In genomic region chr10:44715081-44715480, GRCh38 we compare ENCODE assay signal across 28 cellular contexts.
A peak's percentile ranks its signal among the peaks of the same experiment; 100 is the strongest.
DNase-seq lines count a peak whose midpoint lies in the region; ATAC-seq and TF ChIP-seq lines count a peak whose summit lies in the region.
"Had no signal": no experiment of that assay in that cellular context is flagged by ENCODE, and none has a peak within 500 bp of the region (broad histone marks: within the 10 kb centered on the region; RNA-seq: fewer than 3 reads in every experiment).

No MANE protein-coding gene starts in this region.

- H3K4me2 ChIP-seq in SK-N-SH, result peak overlapping the region; percentile 32
- H3K4me2 ChIP-seq: GM23338, smooth muscle cell had no signal

- H3K4me1 Mint-ChIP-seq in activated CD4-positive, alpha-beta memory T cell treated with anti-CD3 and anti-CD28 coated beads, Interleukin-2, amount 10 ng/mL, durations not matched to agents 7 days and 5 days, result no peaks in the 10 kb centered on the region
- H3K4me1 Mint-ChIP-seq: activated naive CD4-positive, alpha-beta T cell treated with anti-CD3 and anti-CD28 coated beads, Interleukin-2, amount 10 ng/mL, durations not matched to agents 7 days and 5 days; GM23338; stimulated activated memory B cell treated with anti-CD40 and anti-IgM and Interleukin-4, amounts not matched to agents 10 μg/mL and 1 μg/mL and 100 μg/mL, for 72 hours; WTC11 had no signal

- TF ChIP-seq CTCF in BJ (IDR thresholded peaks at IDR 0.05; ENCODE audit: insufficient read depth, low read depth, low read length) (no peak), SK-N-SH (IDR thresholded peaks at IDR 0.05) (no peak), fibroblast of mammary gland (conservative IDR thresholded peaks at IDR 0.05; ENCODE audit: control insufficient read depth, insufficient read depth, low read depth, low read length) (no peak), GM10266 (IDR thresholded peaks at IDR 0.05; ENCODE audit: control insufficient read depth, insufficient read depth, low read depth, missing control alignments) (no peak)

- DNase-seq in BJ (ENCODE audit: low read depth) (peak; percentile 69), SK-N-SH (no peak), fibroblast of mammary gland (ENCODE audit: low read depth) (peak; percentile 75), renal cortical epithelial cell (ENCODE audit: low read depth) (peak; percentile 88), GM10266 (ENCODE audit: extremely low spot score) (no peak), NCI-H146 (lab: John Stamatoyannopoulos, UW) (no peak)
- DNase-seq in activated CD4-positive, alpha-beta memory T cell treated with anti-CD3 and anti-CD28 coated beads, Interleukin-2, amount 10 ng/mL, durations not matched to agents 7 days and 5 days, result no peak
- DNase-seq: activated CD4-positive, alpha-beta T cell treated with anti-CD3 and anti-CD28 coated beads, Interleukin-2, amount 50 U/mL, for 1 hour; activated naive CD4-positive, alpha-beta T cell treated with anti-CD3 and anti-CD28 coated beads, Interleukin-2, amount 10 ng/mL, durations not matched to agents 7 days and 5 days; aorta; gastrocnemius medialis; kidney; MM.1S; NCI-H1417 treated with DMSO at 0.1 percent for 48 hours; NCI-H2107; NCI-H446 treated with DMSO at 0.1 percent for 48 hours; Right ventricle myocardium superior; stimulated activated CD4-positive, alpha-beta T cell treated with anti-CD3 and anti-CD28 coated beads, Interleukin-2, amount 100 ng/mL, for 24 hours; SW 1271; T1000 had no signal

- CTCF ChIA-PET in BJ (lab: Yijun Ruan, JAX) (interaction anchor here (0.6 to 2.1 kb wide), 3 partner anchors 31 to 328 kb away, joined by 3 to 8 read pairs (median 4); no protein-coding TSS in a partner anchor), SK-N-SH (lab: Yijun Ruan, JAX) (no interaction called here)
- CTCF ChIA-PET in activated CD4-positive, alpha-beta memory T cell treated with anti-CD3 and anti-CD28 coated beads, Interleukin-2, amount 10 ng/mL, durations not matched to agents 7 days and 5 days (lab: Charles Lee), result no interaction called here

- no peak for TF ChIP-seq EP300 in SK-N-SH (IDR thresholded peaks at IDR 0.05; ENCODE audit: borderline replicate concordance in 1 of 2, low read depth in 1 of 2, low read length in 1 of 2)

- no peaks in the 10 kb centered on the region for H3K27me3 Mint-ChIP-seq in activated CD4-positive, alpha-beta memory T cell treated with anti-CD3 and anti-CD28 coated beads, Interleukin-2, amount 10 ng/mL, durations not matched to agents 7 days and 5 days
- H3K27me3 Mint-ChIP-seq: activated naive CD4-positive, alpha-beta T cell treated with anti-CD3 and anti-CD28 coated beads, Interleukin-2, amount 10 ng/mL, durations not matched to agents 7 days and 5 days; stimulated activated memory B cell treated with anti-CD40 and anti-IgM and Interleukin-4, amounts not matched to agents 10 μg/mL and 1 μg/mL and 100 μg/mL, for 72 hours had no signal

- no peaks in the 10 kb centered on the region for H3K36me3 Mint-ChIP-seq in activated CD4-positive, alpha-beta memory T cell treated with anti-CD3 and anti-CD28 coated beads, Interleukin-2, amount 10 ng/mL, durations not matched to agents 7 days and 5 days (ENCODE audit: low read depth)
- H3K36me3 Mint-ChIP-seq: activated naive CD4-positive, alpha-beta T cell treated with anti-CD3 and anti-CD28 coated beads, Interleukin-2, amount 10 ng/mL, durations not matched to agents 7 days and 5 days; stimulated activated memory B cell treated with anti-CD40 and anti-IgM and Interleukin-4, amounts not matched to agents 10 μg/mL and 1 μg/mL and 100 μg/mL, for 72 hours; WTC11 had no signal

- H3K27me3 ChIP-seq in BJ (ENCODE audit: control insufficient read depth, insufficient read depth, low read length), result no peaks in the 10 kb centered on the region
- H3K27me3 ChIP-seq in SK-N-SH (ENCODE audit: insufficient read depth), result no peaks in the 10 kb centered on the region
- H3K27me3 ChIP-seq: gastrocnemius medialis, suprapubic skin had no signal

- H3K9me3 Mint-ChIP-seq in activated CD4-positive, alpha-beta memory T cell treated with anti-CD3 and anti-CD28 coated beads, Interleukin-2, amount 10 ng/mL, durations not matched to agents 7 days and 5 days, result no peaks in the 10 kb centered on the region
- H3K9me3 Mint-ChIP-seq: activated naive CD4-positive, alpha-beta T cell treated with anti-CD3 and anti-CD28 coated beads, Interleukin-2, amount 10 ng/mL, durations not matched to agents 7 days and 5 days; activated T-helper 1 cell treated with anti-CD3 and anti-CD28 coated beads, Interleukin-12 subunit alpha, Interleukin-12 subunit beta, Interleukin-2, Interleukin-4 antibody, amounts not matched to agents 30 ng/mL and 10 ng/mL and 1 ng/mL, durations not matched to agents 14 hours and 24 hours and 36 hours; GM23338; WTC11 had no signal

- peak overlapping the region; percentile 0; the same call in 1 of the 2 replicates for H2AFZ ChIP-seq in SK-N-SH (ENCODE audit: low read depth)
- H2AFZ ChIP-seq: GM23338 had no signal

- no peak for TF ChIP-seq RAD21 in SK-N-SH (IDR thresholded peaks at IDR 0.05; ENCODE audit: low read length)

- H4K20me1 ChIP-seq in SK-N-SH (ENCODE audit: insufficient read depth), result no peaks in the 10 kb centered on the region

- H3K79me2 ChIP-seq in SK-N-SH (ENCODE audit: insufficient read depth), result no peaks in the 10 kb centered on the region

- no peak overlapping the region for H3K9ac ChIP-seq in SK-N-SH

- H3K4me3 Mint-ChIP-seq in activated CD4-positive, alpha-beta memory T cell treated with anti-CD3 and anti-CD28 coated beads, Interleukin-2, amount 10 ng/mL, durations not matched to agents 7 days and 5 days, result no peak overlapping the region
- H3K4me3 Mint-ChIP-seq: activated naive CD4-positive, alpha-beta T cell treated with anti-CD3 and anti-CD28 coated beads, Interleukin-2, amount 10 ng/mL, durations not matched to agents 7 days and 5 days; activated T-helper 1 cell treated with anti-CD3 and anti-CD28 coated beads, Interleukin-12 subunit alpha, Interleukin-12 subunit beta, Interleukin-2, Interleukin-4 antibody, amounts not matched to agents 30 ng/mL and 10 ng/mL and 1 ng/mL, durations not matched to agents 14 hours and 24 hours and 36 hours; GM23338; stimulated activated memory B cell treated with anti-CD40 and anti-IgM and Interleukin-4, amounts not matched to agents 10 μg/mL and 1 μg/mL and 100 μg/mL, for 72 hours; WTC11 had no signal

- 0 out of 2 replicates have a peak, but pooled peaks cover 5% of the 10 kb centered on the region for H3K9me3 ChIP-seq in SK-N-SH
- H3K9me3 ChIP-seq: gastrocnemius medialis had no signal

- POLR2A ChIA-PET in BJ (lab: Charles Lee), result no interaction called here
- POLR2A ChIA-PET in SK-N-SH (lab: Yijun Ruan, JAX), result no interaction called here
- POLR2A ChIA-PET in activated CD4-positive, alpha-beta memory T cell treated with anti-CD3 and anti-CD28 coated beads, Interleukin-2, amount 10 ng/mL, durations not matched to agents 7 days and 5 days (lab: Charles Lee), result no interaction called here

- H3K36me3 ChIP-seq in BJ (ENCODE audit: control insufficient read depth, insufficient read depth, low read length) (no peaks in the 10 kb centered on the region), SK-N-SH (replicated peaks in 1 of 2; ENCODE audit: control insufficient read depth in 1 of 2, insufficient read depth in 2 of 2, low read length in 1 of 2) (no peaks in the 10 kb centered on the region)
- H3K36me3 ChIP-seq: gastrocnemius medialis, suprapubic skin had no signal

- no peaks in the 10 kb centered on the region; the same call in 1 of the 2 replicates for H3K9me2 ChIP-seq in SK-N-SH

- H3K4me3 ChIP-seq in BJ (ENCODE audit: low read depth, low read length) (no peak overlapping the region), SK-N-SH (ENCODE audit: low read depth in 2 of 2, low read length in 1 of 2) (no peak overlapping the region), fibroblast of mammary gland (ENCODE audit: control insufficient read depth, low read depth, low read length) (no peak overlapping the region)
- H3K4me3 ChIP-seq: gastrocnemius medialis, GM23338, smooth muscle cell, suprapubic skin had no signal

- H3K4me1 ChIP-seq in SK-N-SH (ENCODE audit: control insufficient read depth in 1 of 2, insufficient read depth in 2 of 2, low read depth in 1 of 2, low read length in 1 of 2), result no peaks in the 10 kb centered on the region; a peak in 2 of 4 replicates
- H3K4me1 ChIP-seq: gastrocnemius medialis, suprapubic skin had no signal

- no peak overlapping the region; a peak in 1 of 4 replicates for H3K27ac ChIP-seq in SK-N-SH (ENCODE audit: low read depth in 2 of 2, low read length in 1 of 2)
- H3K27ac ChIP-seq: epithelial cell of prostate, gastrocnemius medialis, suprapubic skin had no signal

- 8% methylated on average over 5 of the region's 5 CpGs for WGBS in SK-N-SH (ENCODE audit: low lambda C conversion rate)

- ATAC-seq in GM21526 (IDR thresholded peaks at IDR 0.05; ENCODE audit: low FRiP score, unreplicated experiment), result no peak
- ATAC-seq: gastrocnemius medialis; GM23338; stimulated activated memory B cell treated with anti-CD40 and anti-IgM and Interleukin-4, amounts not matched to agents 10 μg/mL and 1 μg/mL and 100 μg/mL, for 72 hours; WTC11 had no signal

- H3F3A ChIP-seq in SK-N-SH (replicated peaks; ENCODE audit: insufficient read depth), result no peaks in the 10 kb centered on the region

- H3K27ac Mint-ChIP-seq in activated CD4-positive, alpha-beta memory T cell treated with anti-CD3 and anti-CD28 coated beads, Interleukin-2, amount 10 ng/mL, durations not matched to agents 7 days and 5 days, result no peak overlapping the region
- H3K27ac Mint-ChIP-seq: activated naive CD4-positive, alpha-beta T cell treated with anti-CD3 and anti-CD28 coated beads, Interleukin-2, amount 10 ng/mL, durations not matched to agents 7 days and 5 days; activated T-helper 1 cell treated with anti-CD3 and anti-CD28 coated beads, Interleukin-12 subunit alpha, Interleukin-12 subunit beta, Interleukin-2, Interleukin-4 antibody, amounts not matched to agents 30 ng/mL and 10 ng/mL and 1 ng/mL, durations not matched to agents 14 hours and 24 hours and 36 hours; GM23338; stimulated activated memory B cell treated with anti-CD40 and anti-IgM and Interleukin-4, amounts not matched to agents 10 μg/mL and 1 μg/mL and 100 μg/mL, for 72 hours; WTC11 had no signal

TF ChIP-seq in SK-N-SH, 30 proteins besides CTCF, POLR2A, EP300 and RAD21:
- TF ChIP-seq FOXJ3 (CRISPR knock-in tag; IDR thresholded peaks at IDR 0.05), result no peak
- TF ChIP-seq TCF12 (IDR thresholded peaks at IDR 0.05), result no peak

Comparison
In these comparisons a context has a peak if more than half of its experiments do, and no peak if none do; other contexts are left out.
1. DNase-seq: peak in BJ (single experiment), fibroblast of mammary gland (single experiment) and renal cortical epithelial cell (single experiment); none in SK-N-SH (single experiment), GM10266 (single experiment), activated CD4-positive, alpha-beta memory T cell treated with anti-CD3 and anti-CD28 coated beads, Interleukin-2, amount 10 ng/mL, durations not matched to agents 7 days and 5 days (single experiment) and NCI-H146 (single experiment).